ENCODE assay signal across 9 cellular contexts in the genomic region with DNA sequence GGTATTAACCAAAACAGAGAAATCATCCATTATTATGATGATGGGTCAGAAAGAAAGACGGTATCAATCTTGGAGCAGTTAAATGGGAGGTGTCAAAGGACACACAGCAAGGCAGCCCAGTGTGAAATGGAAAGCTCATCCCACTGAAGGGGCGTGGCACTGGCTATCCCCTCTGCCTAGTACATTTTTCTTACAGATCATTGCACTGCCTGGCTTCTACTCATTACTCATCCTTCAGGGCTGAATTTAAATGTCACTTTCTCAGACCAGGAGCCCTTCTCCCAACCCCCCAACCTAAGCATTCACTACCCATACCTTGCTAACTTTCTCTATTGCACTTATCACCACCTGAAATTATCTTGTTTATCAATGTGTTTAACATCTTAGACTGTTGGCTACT. TPM values are rescaled to one million over a fixed set of nuclear protein-coding genes. Genes with fewer than 3 reads are reported as not detected.
A peak's percentile ranks its signal among the peaks of the same experiment; 100 is the strongest.
DNase-seq lines count a peak whose midpoint lies in the region; ATAC-seq and TF ChIP-seq lines count a peak whose summit lies in the region.
"Had no signal": no experiment of that assay in that cellular context is flagged by ENCODE, and none has a peak within 500 bp of the region (broad histone marks: within the 10 kb centered on the region; RNA-seq: fewer than 3 reads in every experiment).

No MANE protein-coding gene starts in this region.

- no peak for TF ChIP-seq CTCF in RWPE1 (conservative IDR thresholded peaks at IDR 0.05; ENCODE audit: low read depth)
- TF ChIP-seq CTCF in hepatocyte (IDR thresholded peaks at IDR 0.05; ENCODE audit: poor library complexity) = no peak
- TF ChIP-seq CTCF in body of pancreas (IDR thresholded peaks at IDR 0.05) = no peak
- TF ChIP-seq CTCF in CD8-positive, alpha-beta T cell (IDR thresholded peaks at IDR 0.05) = no peak

- no peak overlapping the region for H3K27ac Mint-ChIP-seq in CD8-positive, alpha-beta T cell
- H3K27ac Mint-ChIP-seq: endodermal cell had no signal

- H3K36me3 ChIP-seq in hepatocyte (replicated peaks; ENCODE audit: insufficient read depth, low read depth) (no peaks in the 10 kb centered on the region), body of pancreas (replicated peaks in 1 of 2; ENCODE audit: insufficient read depth in 1 of 2, low read depth in 2 of 2) (no peaks in the 10 kb centered on the region)
- H3K36me3 ChIP-seq in CD8-positive, alpha-beta T cell (ENCODE audit: insufficient read depth, low read length) = no peaks in the 10 kb centered on the region

- ATAC-seq in GM19452 (IDR thresholded peaks at IDR 0.05; ENCODE audit: unreplicated experiment) (no peak), body of pancreas (no peak)
- ATAC-seq in CD8-positive, alpha-beta T cell = no peak

- H4K20me1 ChIP-seq in hepatocyte (ENCODE audit: insufficient read depth, poor library complexity, severe bottlenecking) = peaks cover 42% of the 10 kb centered on the region

- intact Hi-C loops in body of pancreas (cut with DNase I) = no loop called here
- intact Hi-C loops in CD8-positive, alpha-beta T cell (cut with DNase I, micrococcal nuclease) = loop anchor here in 1 of 2 experiments (1.0 kb wide), 1 partner anchor 9 kb away; no protein-coding TSS in a partner anchor

- H3K79me2 ChIP-seq in hepatocyte = peaks cover 95% of the 10 kb centered on the region

- H3K4me1 ChIP-seq in hepatocyte (ENCODE audit: insufficient read depth) = peaks cover 41% of the 10 kb centered on the region
- peaks cover 80% of the 10 kb centered on the region for H3K4me1 ChIP-seq in body of pancreas
- peaks cover 91% of the 10 kb centered on the region for H3K4me1 ChIP-seq in CD8-positive, alpha-beta T cell (ENCODE audit: insufficient read depth, low read length)

- H2AFZ ChIP-seq in hepatocyte = no peak overlapping the region

- peak; percentile 24 for DNase-seq in stimulated activated CD4-positive, alpha-beta T cell treated with anti-CD3 and anti-CD28 coated beads, Interleukin-1b, Interleukin-23, amount 100 ng/mL, for 48 hours
- DNase-seq in stimulated activated CD4-positive, alpha-beta T cell treated with anti-CD3 and anti-CD28 coated beads, Interleukin-4, amount 100 ng/mL, for 4 hours = no peak
- DNase-seq in RWPE1 (ENCODE audit: low spot score) (peak; percentile 33), hepatocyte (ENCODE audit: low spot score) (no peak), COR-L47 (lab: John Stamatoyannopoulos, UW) (no peak), body of pancreas (no peak)
- no peak for DNase-seq in CD8-positive, alpha-beta T cell

- H3K27me3 ChIP-seq in hepatocyte (no peaks in the 10 kb centered on the region), body of pancreas (no peaks in the 10 kb centered on the region)
- no peaks in the 10 kb centered on the region for H3K27me3 ChIP-seq in CD8-positive, alpha-beta T cell (ENCODE audit: insufficient read depth, low read length)

- POLR2A ChIA-PET in RWPE1 (lab: Yijun Ruan, JAX; ENCODE audit: low non-redundant PET) = no interaction called here
- POLR2A ChIA-PET in CD8-positive, alpha-beta T cell (lab: Charles Lee) = no interaction called here

- WGBS in hepatocyte (ENCODE audit: low lambda C conversion rate, missing lambda C conversion rate) = 76% methylated on average over 2 of the region's 2 CpGs
- WGBS in body of pancreas, 2 donors = 83 to 87% methylated on average over 2 of the region's 2 CpGs

- H3K4me1 Mint-ChIP-seq in CD8-positive, alpha-beta T cell (ENCODE audit: low read depth) = peaks cover 53% of the 10 kb centered on the region

- no peaks in the 10 kb centered on the region for H3K27me3 Mint-ChIP-seq in CD8-positive, alpha-beta T cell (ENCODE audit: low read depth)

- no peak for TF ChIP-seq POLR2A in body of pancreas (IDR thresholded peaks at IDR 0.05)

- H3K36me3 Mint-ChIP-seq in CD8-positive, alpha-beta T cell = peaks cover 1% of the 10 kb centered on the region

- H3K27ac ChIP-seq in RWPE1 (no peak overlapping the region), hepatocyte (peak overlapping the region; percentile 29), body of pancreas (peak overlapping the region in 2 of 4 donors; percentile 25 to 47)
- H3K27ac ChIP-seq in CD8-positive, alpha-beta T cell (ENCODE audit: low read depth, low read length) = no peak overlapping the region

- H3K9me3 Mint-ChIP-seq in CD8-positive, alpha-beta T cell = no peaks in the 10 kb centered on the region
- H3K9me3 Mint-ChIP-seq: endodermal cell had no signal

- H3K9me3 ChIP-seq in hepatocyte (ENCODE audit: low read depth) (no peaks in the 10 kb centered on the region), body of pancreas (no peaks in the 10 kb centered on the region)
- no peaks in the 10 kb centered on the region for H3K9me3 ChIP-seq in CD8-positive, alpha-beta T cell (ENCODE audit: low read length)

- H3K4me3 ChIP-seq in hepatocyte (no peak overlapping the region), body of pancreas (no peak overlapping the region)
- no peak overlapping the region for H3K4me3 ChIP-seq in CD8-positive, alpha-beta T cell (ENCODE audit: low read depth, low read length)

- H3K4me3 Mint-ChIP-seq in CD8-positive, alpha-beta T cell = no peak overlapping the region
- H3K4me3 Mint-ChIP-seq: endodermal cell had no signal

- CTCF ChIA-PET in RWPE1 (lab: Yijun Ruan, JAX) = interaction anchor here (0.5 kb wide), 1 partner anchor 34 kb away, joined by 6 read pairs; no protein-coding TSS in a partner anchor
- CTCF ChIA-PET in CD8-positive, alpha-beta T cell (lab: Charles Lee) = interaction anchor here (0.9 kb wide), 1 partner anchor 119 kb away, joined by 3 read pairs; no protein-coding TSS in a partner anchor

- peak overlapping the region; percentile 36 for H3K4me2 ChIP-seq in hepatocyte

- H3K9me2 ChIP-seq in hepatocyte (replicated peaks; ENCODE audit: insufficient read depth) = no peaks in the 10 kb centered on the region

RNA-seq across cellular contexts. Expression of a gene that starts 10.1 kb away (rescaled TPM):
- 102 and 104 TPM in 2 replicates for total RNA-seq in hepatocyte
- polyA plus RNA-seq in hepatocyte = 60.2 and 63.5 TPM in 2 replicates
- total RNA-seq in body of pancreas = 100 to 1,000 TPM; 106 to 136 TPM
- 100 to 1,000 TPM; 280 to 298 TPM for total RNA-seq in CD8-positive, alpha-beta T cell

Comparison
In these comparisons a context has a peak if more than half of its experiments do, and no peak if none do; other contexts are left out.
1. DNase-seq: peak in stimulated activated CD4-positive, alpha-beta T cell treated with anti-CD3 and anti-CD28 coated beads, Interleukin-1b, Interleukin-23, amount 100 ng/mL, for 48 hours (single experiment) and RWPE1 (single experiment); none in stimulated activated CD4-positive, alpha-beta T cell treated with anti-CD3 and anti-CD28 coated beads, Interleukin-4, amount 100 ng/mL, for 4 hours (0 of 2), hepatocyte (single experiment), COR-L47 (single experiment), body of pancreas (0 of 4) and CD8-positive, alpha-beta T cell (0 of 7).